In the genomic region with DNA sequence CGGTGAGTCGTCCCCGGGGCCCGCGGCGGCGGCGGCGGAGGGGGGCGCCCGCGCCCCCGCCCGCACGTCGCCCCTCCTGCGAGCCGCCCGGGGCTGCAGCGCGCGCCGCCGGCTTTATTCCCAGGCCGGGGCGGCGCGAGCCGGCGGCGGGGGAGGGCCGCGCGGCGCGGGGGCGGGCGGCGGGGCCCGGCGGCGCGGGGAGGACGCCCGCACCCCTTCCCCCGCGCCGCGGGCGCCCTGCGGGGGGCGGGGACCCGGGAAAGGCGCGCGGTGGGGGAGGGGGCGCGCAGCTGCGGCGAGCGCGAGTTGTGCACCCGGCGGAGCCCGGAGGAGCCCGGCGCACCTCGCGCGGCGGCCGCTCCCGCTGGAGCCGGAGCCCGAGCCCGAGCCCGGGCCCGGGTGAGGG, we compare ENCODE assay signal across 8 cellular contexts. TPM values are rescaled to one million over a fixed set of nuclear protein-coding genes. Genes with fewer than 3 reads are reported as not detected.
DNase-seq lines count a peak whose midpoint lies in the region; TF ChIP-seq lines count a peak whose summit lies in the region.

No MANE protein-coding gene starts in this region.

- no TSS peak for BruUV-seq in OCI-LY7 (replicated peaks; lab: Mats Ljungman, UMichigan)

- POLR2A ChIA-PET in OCI-LY7 (lab: Charles Lee): interaction anchor here (0.5 to 1.4 kb wide), 20 partner anchors 10 to 783 kb away, joined by 3 to 11 read pairs (median 3); a partner anchor contains a TSS

- H3K27me3 ChIP-seq in H9 (ENCODE audit: insufficient read depth, low read length) (no peaks in the 10 kb centered on the region), duodenal mucosa (ENCODE audit: control insufficient read depth in 1 of 2, insufficient read depth in 2 of 2, low read length in 2 of 2) (no peaks in the 10 kb centered on the region), mucosa of stomach (ENCODE audit: control insufficient read depth, insufficient read depth, low read length) (no peaks in the 10 kb centered on the region)

- H2BK15ac ChIP-seq in H9 (ENCODE audit: low read depth, low read length): no peak overlapping the region

- H3K23ac ChIP-seq in H9 (ENCODE audit: insufficient read length, low read depth, low read length): no peak overlapping the region

- H3K23me2 ChIP-seq in H9 (ENCODE audit: insufficient read length, low read depth, low read length, poor library complexity, severe bottlenecking): peaks cover 16% of the 10 kb centered on the region

- no peak overlapping the region for H3K18ac ChIP-seq in H9 (ENCODE audit: insufficient read length, low read depth, low read length)

- H3K4me2 ChIP-seq in H9 (ENCODE audit: insufficient read depth, insufficient read length, low read length) (peak overlapping the region; percentile 94), OCI-LY7 (ENCODE audit: low read length) (peak overlapping the region; percentile 82)

- TF ChIP-seq CTCF in H9 (conservative IDR thresholded peaks at IDR 0.05) (no peak), OCI-LY7 (conservative IDR thresholded peaks at IDR 0.05; ENCODE audit: low read length) (no peak)

- peaks cover 30 to 59% of the 10 kb centered on the region in 2 experiments for H3K4me1 Mint-ChIP-seq in H9

- H2BK20ac ChIP-seq in H9 (ENCODE audit: low read depth, low read length, poor library complexity, severe bottlenecking): no peak overlapping the region

- no peaks in the 10 kb centered on the region; a peak in 1 of 5 replicates for H3K9me3 Mint-ChIP-seq in H9

- no peak overlapping the region for H2BK5ac ChIP-seq in H9 (ENCODE audit: insufficient read length, low read length)

- no peak overlapping the region for H3T11ph ChIP-seq in H9 (ENCODE audit: low read length)

- H3K79me1 ChIP-seq in H9 (ENCODE audit: insufficient read depth, low read depth, low read length, poor library complexity, severe bottlenecking): peaks cover 7% of the 10 kb centered on the region

- no peak overlapping the region for H4K91ac ChIP-seq in H9 (ENCODE audit: insufficient read length, low read depth, low read length)

- H3K4me3 ChIP-seq in GM08714 (ENCODE audit: low read length): peak overlapping the region; percentile 81
- peak overlapping the region; percentile 97 for H3K4me3 ChIP-seq in OCI-LY7 (ENCODE audit: low read depth, low read length, poor library complexity, severe bottlenecking)
- peak overlapping the region; percentile 73 to 80 for H3K4me3 ChIP-seq in duodenal mucosa (ENCODE audit: low read depth in 1 of 2, low read length in 2 of 2)
- H3K4me3 ChIP-seq in mucosa of stomach (ENCODE audit: low read length): peak overlapping the region; percentile 50

- H3K4me3 Mint-ChIP-seq in H9: peak overlapping the region; percentile 88 to 92; a peak in 4 of 5 replicates

- H3K9me3 ChIP-seq in H9 (ENCODE audit: control insufficient read depth, low read depth, low read length) (no peaks in the 10 kb centered on the region), OCI-LY7 (ENCODE audit: low read length) (no peaks in the 10 kb centered on the region), duodenal mucosa (ENCODE audit: control insufficient read depth in 1 of 2, low read length in 2 of 2) (no peaks in the 10 kb centered on the region), mucosa of stomach (ENCODE audit: control insufficient read depth, low read length) (no peaks in the 10 kb centered on the region)

- H3K4ac ChIP-seq in H9 (ENCODE audit: low read depth, low read length): no peak overlapping the region

- no peaks in the 10 kb centered on the region for H3K27me3 Mint-ChIP-seq in H9 (ENCODE audit: low read depth)

- H2AK5ac ChIP-seq in H9 (ENCODE audit: insufficient read length, low read length): no peak overlapping the region

- no peak overlapping the region for H4K5ac ChIP-seq in H9 (ENCODE audit: insufficient read length, low read depth, low read length)

- H3K79me2 ChIP-seq in H9 (ENCODE audit: insufficient read depth, low read length) (peaks cover 35% of the 10 kb centered on the region; the same call in 1 of the 2 replicates), OCI-LY7 (ENCODE audit: insufficient read depth, low read depth, low read length) (peaks cover 57% of the 10 kb centered on the region)

- H3K27ac ChIP-seq in H9 (ENCODE audit: insufficient read length, low read depth, low read length): no peak overlapping the region
- H3K27ac ChIP-seq in OCI-LY7 (ENCODE audit: low read depth, low read length, poor library complexity, severe bottlenecking): peak overlapping the region; percentile 91
- H3K27ac ChIP-seq in duodenal mucosa (ENCODE audit: low read depth, low read length): no peak overlapping the region

- H4K8ac ChIP-seq in H9 (replicated peaks; ENCODE audit: insufficient read length, low read depth, low read length): no peak overlapping the region

- H3K9me2 ChIP-seq in OCI-LY7 (ENCODE audit: insufficient read depth, low read length): no peaks in the 10 kb centered on the region

- peaks cover 38 to 42% (median 41%) of the 10 kb centered on the region in 3 experiments for H3K36me3 Mint-ChIP-seq in H9 (ENCODE audit: insufficient read depth in 1 of 3, low read depth in 3 of 3)

- H3K27ac Mint-ChIP-seq in H9: no peak overlapping the region

- H3K14ac ChIP-seq in H9 (ENCODE audit: insufficient read depth, low read length): peak overlapping the region; percentile 76

- WGBS in H9 (ENCODE audit: extremely low coverage, insufficient read length, low lambda C conversion rate): no CpG with 5 or more reads among the region's 78 CpGs

- H3K36me3 ChIP-seq in OCI-LY7 (ENCODE audit: insufficient read depth, low read length) (peaks cover 49% of the 10 kb centered on the region), duodenal mucosa (ENCODE audit: control insufficient read depth in 1 of 2, insufficient read depth in 2 of 2, low read length in 2 of 2) (peaks cover 13 to 16% of the 10 kb centered on the region in 2 donors), mucosa of stomach (ENCODE audit: control insufficient read depth, insufficient read depth, low read length) (no peaks in the 10 kb centered on the region)

- H3K9ac ChIP-seq in H9 (ENCODE audit: extremely low read depth, insufficient read length, low read length) (peak overlapping the region; percentile 90), duodenal mucosa (ENCODE audit: low read depth in 1 of 2, low read length in 2 of 2) (peak overlapping the region; percentile 65 to 74), mucosa of stomach (ENCODE audit: low read length) (peak overlapping the region; percentile 76)

- H4K20me1 ChIP-seq in H9 (ENCODE audit: control insufficient read depth, insufficient read depth, insufficient read length) (no peaks in the 10 kb centered on the region), OCI-LY7 (ENCODE audit: insufficient read depth, low read length) (peaks cover 40% of the 10 kb centered on the region)

- no peak overlapping the region for H2BK12ac ChIP-seq in H9 (ENCODE audit: insufficient read length, low read depth, low read length)

- H3K56ac ChIP-seq in H9 (ENCODE audit: insufficient read length, low read depth, low read length): no peak overlapping the region

- CTCF ChIA-PET in OCI-LY7 (lab: Charles Lee; ENCODE audit: unreplicated experiment): interaction anchor here (0.5 to 1.0 kb wide), 2 partner anchors 14 to 48 kb away, joined by 5 read pairs; no protein-coding TSS in a partner anchor

- no peak overlapping the region for H2AFZ ChIP-seq in H9 (ENCODE audit: low read length)
- no peak overlapping the region for H2AFZ ChIP-seq in OCI-LY7 (ENCODE audit: low read length)

- intact Hi-C loops in OCI-LY7 (cut with micrococcal nuclease; ENCODE audit: unreplicated experiment): loop anchor here (2.0 to 10.0 kb wide), 2 partner anchors 41 to 437 kb away; no protein-coding TSS in a partner anchor

- no peak overlapping the region for H2BK120ac ChIP-seq in H9 (ENCODE audit: low read depth, low read length, poor library complexity, severe bottlenecking)

- DNase-seq in H9 (no peak), OCI-LY7 (ENCODE audit: low spot score) (peak; percentile 64), NCI-H1048 (lab: John Stamatoyannopoulos, UW) (no peak), NCI-H1694 (lab: John Stamatoyannopoulos, UW) (no peak), EL (no peak)

- H3K4me1 ChIP-seq in H9 (ENCODE audit: insufficient read depth, low read length): peaks cover 13% of the 10 kb centered on the region
- peaks cover 51% of the 10 kb centered on the region for H3K4me1 ChIP-seq in OCI-LY7 (ENCODE audit: insufficient read depth, low read length, poor library complexity, severe bottlenecking)
- peaks cover 29 to 30% of the 10 kb centered on the region in 2 donors for H3K4me1 ChIP-seq in duodenal mucosa (ENCODE audit: control insufficient read depth in 1 of 2, insufficient read depth in 2 of 2, low read length in 2 of 2)
- H3K4me1 ChIP-seq in mucosa of stomach (ENCODE audit: control insufficient read depth, insufficient read depth, low read length): peaks cover 26% of the 10 kb centered on the region

RNA-seq across cellular contexts. Expression of a gene that starts 0.6 kb away (rescaled TPM):
- total RNA-seq in H9 (2021) (2,116 and 2,191 TPM in 2 replicates), OCI-LY7 (2022) (736 and 764 TPM in 2 replicates)
- total RNA-seq in OCI-LY7 (2014; rRNA removed; shearing (Covaris generic)): 435 and 463 TPM in 2 replicates

RNA-seq across cellular contexts. Expression of a gene that starts 11.5 kb away (rescaled TPM):
- total RNA-seq in H9 (2021) (5.1 and 5.4 TPM in 2 replicates), OCI-LY7 (2022) (21.3 and 21.5 TPM in 2 replicates)
- 14.1 and 17.3 TPM in 2 replicates for total RNA-seq in OCI-LY7 (2014; rRNA removed; shearing (Covaris generic))
